Comparison of ENCODE assay signal across 8 cellular contexts in genomic region chr1:92299477-92300125, GRCh38. TPM values are rescaled to one million over a fixed set of nuclear protein-coding genes. Genes with fewer than 3 reads are reported as not detected.
A peak's percentile ranks its signal among the peaks of the same experiment; 100 is the strongest.
DNase-seq lines count a peak whose midpoint lies in the region; ATAC-seq and TF ChIP-seq lines count a peak whose summit lies in the region.

No MANE protein-coding gene starts in this region.

- H3K4me3 ChIP-seq in cardiac muscle cell (peak overlapping the region; percentile 63), right cardiac atrium (ENCODE audit: low read length) (peak overlapping the region; percentile 53), smooth muscle cell (peak overlapping the region; percentile 95)

- peaks cover 32% of the 10 kb centered on the region for H3K79me2 ChIP-seq in smooth muscle cell (ENCODE audit: low read depth)

- DNase-seq in cardiac muscle cell (ENCODE audit: low read depth in 1 of 2, low spot score in 1 of 2) (no peak), left cardiac atrium (no peak), right cardiac atrium (no peak), smooth muscle cell (lab: John Stamatoyannopoulos, UW; ENCODE audit: unreplicated experiment) (no peak), HuH-7.5 (ENCODE audit: low spot score) (no peak)

- H3K4me1 ChIP-seq in cardiac muscle cell (ENCODE audit: low read depth) (peaks cover 22% of the 10 kb centered on the region), right cardiac atrium (ENCODE audit: control insufficient read depth, insufficient read depth, low read length) (no peaks in the 10 kb centered on the region), smooth muscle cell (ENCODE audit: low read depth) (peaks cover 19% of the 10 kb centered on the region)

- H3K9me3 ChIP-seq in cardiac muscle cell (ENCODE audit: low read depth) (no peaks in the 10 kb centered on the region), right cardiac atrium (ENCODE audit: control insufficient read depth, low read length) (no peaks in the 10 kb centered on the region), smooth muscle cell (replicated peaks; ENCODE audit: low read depth) (no peaks in the 10 kb centered on the region)

- H4K20me1 ChIP-seq in smooth muscle cell (ENCODE audit: low read depth), result peaks cover 6% of the 10 kb centered on the region

- no peaks in the 10 kb centered on the region for H3F3A ChIP-seq in smooth muscle cell (ENCODE audit: low read depth)

- TF ChIP-seq CTCF in cardiac muscle cell (IDR thresholded peaks at IDR 0.05; ENCODE audit: low read depth, low read length) (no peak), VCaP (conservative IDR thresholded peaks at IDR 0.05) (no peak), smooth muscle cell (IDR thresholded peaks at IDR 0.05; ENCODE audit: borderline replicate concordance, insufficient read depth, poor library complexity, severe bottlenecking) (no peak)

- peak overlapping the region; percentile 95 for H3K9ac ChIP-seq in smooth muscle cell (ENCODE audit: low read depth)

- H3K4me2 ChIP-seq in smooth muscle cell, result peak overlapping the region; percentile 86

- ATAC-seq in left cardiac atrium (no peak), right cardiac atrium (no peak), GM19467 (IDR thresholded peaks at IDR 0.05; ENCODE audit: unreplicated experiment) (no peak), HG02623 (IDR thresholded peaks at IDR 0.05; ENCODE audit: unreplicated experiment) (no peak)

- peaks cover 19% of the 10 kb centered on the region for H3K36me3 ChIP-seq in cardiac muscle cell
- peaks cover 7% of the 10 kb centered on the region for H3K36me3 ChIP-seq in smooth muscle cell (ENCODE audit: low read depth)

- H2AFZ ChIP-seq in smooth muscle cell (ENCODE audit: low read depth), result peak overlapping the region; percentile 88

- intact Hi-C loops in left cardiac atrium (cut with DNase I), result loop anchor here in 1 of 2 donors (10.0 kb wide), 1 partner anchor 795 kb away; the partner anchor contains the start of gene CDC7
- intact Hi-C loops in right cardiac atrium (cut with DNase I), result no loop called here

- H3K27ac ChIP-seq in cardiac muscle cell (peak overlapping the region; percentile 85), VCaP (peak overlapping the region; percentile 92), right cardiac atrium (ENCODE audit: low read length) (peak overlapping the region; percentile 54), smooth muscle cell (ENCODE audit: low read depth) (peak overlapping the region; percentile 67)

- H3K27me3 ChIP-seq in cardiac muscle cell, result no peaks in the 10 kb centered on the region
- H3K27me3 ChIP-seq in right cardiac atrium (ENCODE audit: control insufficient read depth, insufficient read depth), result no peaks in the 10 kb centered on the region
- H3K27me3 ChIP-seq in smooth muscle cell (ENCODE audit: low read depth), result no peaks in the 10 kb centered on the region

- WGBS in right cardiac atrium, result 37% methylated on average over 9 of the region's 9 CpGs
- 37% methylated on average over 9 of the region's 9 CpGs for WGBS in smooth muscle cell (ENCODE audit: low lambda C conversion rate)

RNA-seq across cellular contexts. Expression of gene RPAP2, which starts 0.7 kb away (rescaled TPM):
- 4.2 and 6.3 TPM in 2 replicates for total RNA-seq in cardiac muscle cell
- 24.0 and 27.9 TPM in 2 replicates for polyA plus RNA-seq in cardiac muscle cell
- total RNA-seq in left cardiac atrium, result 10 to 100 TPM; 23.6 to 25.8 TPM
- 10 to 100 TPM; 23.0 to 31.1 (median 27.3) TPM for total RNA-seq in right cardiac atrium
- 9.0 TPM for polyA plus RNA-seq in right cardiac atrium
- total RNA-seq in smooth muscle cell, result 32.4 and 34.2 TPM in 2 replicates
- polyA plus RNA-seq in smooth muscle cell, result 13.0 and 18.8 TPM in 2 replicates

RNA-seq across cellular contexts. Expression of gene GLMN, which starts 0.8 kb away (rescaled TPM):
- total RNA-seq in cardiac muscle cell (9.7 and 12.4 TPM in 2 replicates), left cardiac atrium (1 to 10 TPM; 6.4 to 8.1 TPM), right cardiac atrium (1 to 10 TPM; 6.3 to 6.9 (median 6.6) TPM), smooth muscle cell (14.6 and 26.9 TPM in 2 replicates)
- polyA plus RNA-seq in cardiac muscle cell (26.1 and 26.2 TPM in 2 replicates), right cardiac atrium (6.9 TPM), smooth muscle cell (10.8 and 11.4 TPM in 2 replicates)
